Comparison of ENCODE assay signal across 2 cellular contexts in genomic region chr14:94612174-94612573, GRCh38.
TF ChIP-seq lines count a peak whose summit lies in the region.

Gene SERPINA3, plus strand, starts transcription at chr14:94612391. Its CDS starts 2,051 bp downstream, at chr14:94614442.

TF ChIP-seq in IMR-90, 13 proteins besides CTCF, POLR2A, EP300 and RAD21 (continued from another document):
- no peak for TF ChIP-seq ELK1 (IDR thresholded peaks at IDR 0.05; ENCODE audit: borderline replicate concordance, low read depth, low read length)
- TF ChIP-seq FOS (IDR thresholded peaks at IDR 0.05; ENCODE audit: low read depth, low read length): no peak
- no peak for TF ChIP-seq CHD1 (IDR thresholded peaks at IDR 0.05; ENCODE audit: low read depth, low read length)
- TF ChIP-seq NFE2L2 (IDR thresholded peaks at IDR 0.05; ENCODE audit: low read depth, low read length): no peak

TF ChIP-seq in SK-N-SH treated with all-trans-retinoic acid at 6 μM for 48 hours, 23 proteins besides CTCF, POLR2A, EP300 and RAD21 (continued from another document):
- TF ChIP-seq ARNTL (CRISPR knock-in tag; IDR thresholded peaks at IDR 0.05; ENCODE audit: borderline replicate concordance, low read depth) (no peak), ZFP3 (CRISPR knock-in tag; IDR thresholded peaks at IDR 0.05) (no peak), RARB (CRISPR knock-in tag; IDR thresholded peaks at IDR 0.05) (no peak)
- TF ChIP-seq, protein P1, sequence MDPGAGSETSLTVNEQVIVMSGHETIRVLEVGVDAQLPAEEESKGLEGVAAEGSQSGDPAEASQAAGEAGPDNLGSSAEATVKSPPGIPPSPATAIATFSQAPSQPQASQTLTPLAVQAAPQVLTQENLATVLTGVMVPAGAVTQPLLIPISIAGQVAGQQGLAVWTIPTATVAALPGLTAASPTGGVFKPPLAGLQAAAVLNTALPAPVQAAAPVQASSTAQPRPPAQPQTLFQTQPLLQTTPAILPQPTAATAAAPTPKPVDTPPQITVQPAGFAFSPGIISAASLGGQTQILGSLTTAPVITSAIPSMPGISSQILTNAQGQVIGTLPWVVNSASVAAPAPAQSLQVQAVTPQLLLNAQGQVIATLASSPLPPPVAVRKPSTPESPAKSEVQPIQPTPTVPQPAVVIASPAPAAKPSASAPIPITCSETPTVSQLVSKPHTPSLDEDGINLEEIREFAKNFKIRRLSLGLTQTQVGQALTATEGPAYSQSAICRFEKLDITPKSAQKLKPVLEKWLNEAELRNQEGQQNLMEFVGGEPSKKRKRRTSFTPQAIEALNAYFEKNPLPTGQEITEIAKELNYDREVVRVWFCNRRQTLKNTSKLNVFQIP (CRISPR knock-in tag; IDR thresholded peaks at IDR 0.05; ENCODE audit: borderline replicate concordance, low read depth): no peak
